Comparison of ENCODE assay signal across 8 cellular contexts in genomic region chr19:1205114-1206062, GRCh38. TPM values are rescaled to one million over a fixed set of nuclear protein-coding genes. Genes with fewer than 3 reads are reported as not detected.
DNase-seq lines count a peak whose midpoint lies in the region; ATAC-seq, FAIRE-seq and TF ChIP-seq lines count a peak whose summit lies in the region.

Gene STK11, plus strand, starts transcription at chr19:1205778. Its CDS starts 1,136 bp downstream, at chr19:1206914.

- in situ Hi-C loops in ACHN (cut with HindIII; ENCODE audit: low pct_ligation_motif_present, low pct_unique_long_range_greater_than_20kb, low sequenced_read_pairs) (no loop called here), mammary epithelial cell (cut with MboI; ENCODE audit: low sequenced_read_pairs in 2 of 2) (no loop called here)

- H3K79me2 ChIP-seq in mammary epithelial cell (ENCODE audit: insufficient read depth, low read length) = peaks cover 48% of the 10 kb centered on the region

- H3K27ac ChIP-seq in mammary epithelial cell (ENCODE audit: insufficient read depth, low read depth, low read length) = peak within 1 kb of the TSS; percentile 56
- peak within 1 kb of the TSS; percentile 89 to 95 for H3K27ac ChIP-seq in small intestine (ENCODE audit: low read depth in 1 of 2, low read length in 1 of 2)

- TF ChIP-seq CTCF in WI38 (IDR thresholded peaks at IDR 0.05; ENCODE audit: low read depth, low read length) = no peak
- TF ChIP-seq CTCF in mammary epithelial cell (conservative IDR thresholded peaks at IDR 0.05 in 1 of 2, IDR thresholded peaks at IDR 0.05 in 1 of 2; ENCODE audit: extremely low read depth in 1 of 2, insufficient read depth in 1 of 2, low read depth in 1 of 2, low read length in 2 of 2) = no peak

- ATAC-seq in GM18870 (IDR thresholded peaks at IDR 0.05; ENCODE audit: unreplicated experiment) (peak; percentile 68), HG03135 (IDR thresholded peaks at IDR 0.05; ENCODE audit: unreplicated experiment) (peak; percentile 79)

- 21% methylated on average over 14 of the region's 106 CpGs for WGBS in mammary epithelial cell (ENCODE audit: low coverage, missing lambda C conversion rate)
- WGBS in small intestine, 3 donors = 4 to 6% (median 5%) methylated on average over 55 to 106 of the region's 106 CpGs

- no peak for FAIRE-seq in small intestine (lab: Jason Lieb, UNC)

- H3K4me3 ChIP-seq in WI38 (ENCODE audit: low read depth, low read length) (peak within 1 kb of the TSS; percentile 76), mammary epithelial cell (replicated peaks in 1 of 3; ENCODE audit: insufficient read depth in 1 of 3, low read depth in 2 of 3, low read length in 3 of 3) (peak within 1 kb of the TSS; percentile 85 to 91 (median 89)), small intestine (ENCODE audit: low read depth in 1 of 2, low read length in 2 of 2) (peak within 1 kb of the TSS; percentile 88 to 99)

- peaks cover 24% of the 10 kb centered on the region for H3K4me1 ChIP-seq in mammary epithelial cell (ENCODE audit: insufficient read depth, low read length)
- H3K4me1 ChIP-seq in small intestine (ENCODE audit: control insufficient read depth in 2 of 2, insufficient read depth in 1 of 2, low read depth in 1 of 2, low read length in 1 of 2) = peaks cover 0 to 6% of the 10 kb centered on the region in 2 donors

- intact Hi-C loops in mammary epithelial cell (cut with micrococcal nuclease) = no loop called here

- H4K20me1 ChIP-seq in mammary epithelial cell (ENCODE audit: insufficient read depth, low read length) = no peaks in the 10 kb centered on the region

- DNase-seq in ACHN (peak; percentile 94), NCI-H2196 treated with DMSO at 0.1 percent for 48 hours (lab: John Stamatoyannopoulos, UW; ENCODE audit: unreplicated experiment) (peak; percentile 93), mammary epithelial cell (peak; percentile 98), iPS-NIHi11 (ENCODE audit: low spot score) (peak; percentile 100), small intestine (peak; percentile 99)

- H2AFZ ChIP-seq in mammary epithelial cell (ENCODE audit: low read depth, low read length) = peak within 1 kb of the TSS; percentile 79

- no peaks in the 10 kb centered on the region for H3K27me3 ChIP-seq in mammary epithelial cell (ENCODE audit: insufficient read depth, low read length)
- H3K27me3 ChIP-seq in small intestine (ENCODE audit: control insufficient read depth in 2 of 2, insufficient read depth in 2 of 2, low read length in 2 of 2) = no peaks in the 10 kb centered on the region

- H3K36me3 ChIP-seq in mammary epithelial cell (ENCODE audit: insufficient read depth, low read length) (no peaks in the 10 kb centered on the region), small intestine (ENCODE audit: control insufficient read depth in 2 of 2, insufficient read depth in 2 of 2, low read length in 2 of 2) (no peaks in the 10 kb centered on the region)

- H3K4me2 ChIP-seq in mammary epithelial cell (ENCODE audit: insufficient read depth, low read depth, low read length) = peak within 1 kb of the TSS; percentile 99

- dilution Hi-C loops in mammary epithelial cell (cut with HindIII; ENCODE audit: low sequenced_read_pairs) = no loop called here

- CTCF ChIA-PET in mammary epithelial cell (lab: Charles Lee; ENCODE audit: low non-redundant PET) = no interaction called here

- no TSS peak for BruUV-seq in mammary epithelial cell (replicated peaks; lab: Mats Ljungman, UMichigan)

- H3K9me3 ChIP-seq in mammary epithelial cell (replicated peaks; ENCODE audit: insufficient read depth, low read length) (no peaks in the 10 kb centered on the region), small intestine (ENCODE audit: control insufficient read depth, low read depth) (no peaks in the 10 kb centered on the region)

- peak within 1 kb of the TSS; percentile 59 for H3K9ac ChIP-seq in mammary epithelial cell (ENCODE audit: insufficient read depth, low read length)

RNA-seq across cellular contexts. Expression of gene STK11, which starts in this region (rescaled TPM):
- total RNA-seq in mammary epithelial cell = 10 to 100 TPM; 57.7 to 67.5 TPM
- polyA plus RNA-seq in mammary epithelial cell (32.7 TPM), small intestine (10 to 100 TPM; 65.8 to 86.2 (median 66.9) TPM)
- polyA minus RNA-seq in mammary epithelial cell = 48.3 TPM

Comparison
In these comparisons a context has a peak if more than half of its experiments do, and no peak if none do; other contexts are left out.
1. Peak in every context shown above with its lines: DNase-seq, ATAC-seq, H3K4me3 ChIP-seq and H3K27ac ChIP-seq.